23 cellular contexts compared by ENCODE assay signal in the genomic region with DNA sequence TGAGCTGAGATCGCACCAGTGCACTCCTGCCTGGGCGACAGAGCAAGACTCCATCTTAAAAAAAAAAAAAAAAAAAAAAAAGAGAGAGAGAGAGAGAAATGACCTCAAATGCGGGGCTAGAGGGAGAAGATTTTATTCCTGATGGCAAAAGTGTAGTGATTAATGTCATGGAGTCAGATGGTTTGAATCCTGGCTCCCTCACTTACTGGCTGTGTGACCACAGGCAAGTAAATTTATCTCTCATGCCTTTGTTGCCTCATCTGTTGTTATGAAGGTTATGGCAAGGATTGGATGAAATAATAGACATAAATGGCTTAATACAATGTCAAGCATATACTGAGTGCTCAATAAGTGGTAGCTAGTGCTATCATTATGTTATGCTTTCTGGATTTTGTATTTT. TPM values are rescaled to one million over a fixed set of nuclear protein-coding genes. Genes with fewer than 3 reads are reported as not detected.
"Had no signal": no experiment of that assay in that cellular context is flagged by ENCODE, and none has a peak within 500 bp of the region (broad histone marks: within the 10 kb centered on the region; RNA-seq: fewer than 3 reads in every experiment).

No MANE protein-coding gene starts in this region.

- DNase-seq: activated CD4-positive, alpha-beta T cell treated with anti-CD3 and anti-CD28 coated beads for 4 hours; activated CD4-positive, alpha-beta T cell treated with anti-CD3 and anti-CD28 coated beads, Interleukin-2, amount 50 U/mL, for 4 hours; activated naive CD4-positive, alpha-beta T cell; activated T-cell treated with anti-CD3 and anti-CD28 coated beads for 4 hours; activated T-cell treated with anti-CD3 and anti-CD28 coated beads, Interleukin-2, amount 50 U/mL, for 72 hours; anterior cingulate cortex; body of pancreas; caudate nucleus; endodermal cell; foreskin keratinocyte; natural killer cell; occipital lobe; posterior cingulate gyrus; right lobe of liver; stimulated activated CD4-positive, alpha-beta T cell treated with anti-CD3 and anti-CD28 coated beads, Interleukin-4, amount 100 ng/mL, for 1 hour; stimulated activated naive CD8-positive, alpha-beta T cell treated with anti-CD3 and anti-CD28 coated beads, Interleukin-15, Interleukin-2, amounts not matched to agents 100 U/mL and 50 U/mL, for 24 hours; T-helper 1 cell; trophoblast cell had no signal

- H3K9ac ChIP-seq: neural progenitor cell had no signal

- H3K9me3 ChIP-seq: body of pancreas, right lobe of liver had no signal

- H3K27ac ChIP-seq: body of pancreas, neural progenitor cell, right lobe of liver, VCaP had no signal

- H3K36me3 ChIP-seq: neural progenitor cell, right lobe of liver, thoracic aorta had no signal

- ATAC-seq: activated naive CD4-positive, alpha-beta T cell treated with anti-CD3 and anti-CD28 coated beads, Interleukin-2, amount 50 U/mL, for 72 hours; activated T-cell treated with anti-CD3 and anti-CD28 coated beads, Interleukin-2, amount 50 U/mL, for 72 hours; body of pancreas; esophagus mucosa; natural killer cell; right lobe of liver; stimulated activated naive CD8-positive, alpha-beta T cell treated with anti-CD3 and anti-CD28 coated beads, Interleukin-15, Interleukin-2, amounts not matched to agents 100 U/mL and 50 U/mL, for 24 hours had no signal

- H3K4me3 ChIP-seq: body of pancreas, neural progenitor cell, right lobe of liver, thoracic aorta had no signal

- H3K27me3 ChIP-seq: body of pancreas, foreskin keratinocyte, neural progenitor cell, right lobe of liver had no signal

RNA-seq across cellular contexts. Expression of a gene that starts 29.3 kb away (rescaled TPM):
- total RNA-seq: activated naive CD4-positive, alpha-beta T cell treated with anti-CD3 and anti-CD28 coated beads, Interleukin-2, amount 50 U/mL, for 72 hours; activated T-cell treated with anti-CD3 and anti-CD28 coated beads, Interleukin-2, amount 50 U/mL, for 72 hours had no signal
